Comparison of ENCODE assay signal across 8 cellular contexts in genomic region chr7:95435422-95435780, GRCh38. TPM values are rescaled to one million over a fixed set of nuclear protein-coding genes. Genes with fewer than 3 reads are reported as not detected.
DNase-seq lines count a peak whose midpoint lies in the region; ATAC-seq and TF ChIP-seq lines count a peak whose summit lies in the region.

No MANE protein-coding gene starts in this region.

- peak overlapping the region; percentile 72 for H3K9ac ChIP-seq in neuronal stem cell (ENCODE audit: low read depth, low read length, poor library complexity)
- no peak overlapping the region for H3K9ac ChIP-seq in Karpas-422 (ENCODE audit: low read length)

- H3K79me1 ChIP-seq in neuronal stem cell (ENCODE audit: low read depth, low read length), result no peaks in the 10 kb centered on the region

- H2AFZ ChIP-seq in PC-9 (peak overlapping the region; percentile 90), neuronal stem cell (ENCODE audit: low read length) (peak overlapping the region; percentile 95), Karpas-422 (ENCODE audit: low read length) (no peak overlapping the region)

- H3K36me3 ChIP-seq in PC-9 (ENCODE audit: low read depth), result no peaks in the 10 kb centered on the region
- peaks cover 0 to 35% of the 10 kb centered on the region in 2 donors for H3K36me3 ChIP-seq in neuronal stem cell (replicated peaks in 1 of 2; ENCODE audit: control insufficient read depth in 2 of 2, insufficient read depth in 2 of 2, low read length in 2 of 2)
- no peaks in the 10 kb centered on the region for H3K36me3 ChIP-seq in Karpas-422 (ENCODE audit: insufficient read depth, low read length)

- CTCF ChIA-PET in PC-9 (lab: Charles Lee), result interaction anchor here (0.6 to 0.7 kb wide), 2 partner anchors 58 to 776 kb away, joined by 3 to 4 read pairs; no protein-coding TSS in a partner anchor

- H3K14ac ChIP-seq in neuronal stem cell (ENCODE audit: low read length), result no peak overlapping the region

- H3K9me3 ChIP-seq in PC-9 (ENCODE audit: insufficient read depth, low read depth) (no peaks in the 10 kb centered on the region), neuronal stem cell (replicated peaks in 1 of 2; ENCODE audit: control insufficient read depth in 2 of 2, insufficient read depth in 1 of 2, low read depth in 1 of 2, low read length in 2 of 2) (peaks cover 0 to 4% of the 10 kb centered on the region in 2 donors), Karpas-422 (ENCODE audit: low read length) (no peaks in the 10 kb centered on the region)

- H3K27ac ChIP-seq in C4-2B (peak overlapping the region; percentile 96), PC-9 (peak overlapping the region; percentile 46; the same call in 1 of the 2 replicates), epithelial cell of prostate (peak overlapping the region; percentile 62), neuronal stem cell (replicated peaks; ENCODE audit: low read length) (peak overlapping the region; percentile 18), Karpas-422 (ENCODE audit: low read length) (no peak overlapping the region)

- H3K79me2 ChIP-seq in PC-9 (ENCODE audit: low read depth) (0 out of 2 replicates have a peak, but pooled peaks cover 4% of the 10 kb centered on the region), Karpas-422 (ENCODE audit: low read length) (no peaks in the 10 kb centered on the region)

- WGBS in neuronal stem cell (ENCODE audit: extremely low coverage in 2 of 2, insufficient read length in 2 of 2, insufficient replicate concordance in 1 of 2), 2 donors, result no CpG with 5 or more reads among the region's 9 CpGs

- TSS peak; percentile 83 for BruUV-seq in PC-9 (replicated peaks; lab: Mats Ljungman, UMichigan)

- TF ChIP-seq CTCF in C4-2B (conservative IDR thresholded peaks at IDR 0.05), result no peak
- TF ChIP-seq CTCF in PC-9 (conservative IDR thresholded peaks at IDR 0.05), result no peak

- no peak overlapping the region for H2AK5ac ChIP-seq in neuronal stem cell (ENCODE audit: low read depth, low read length)

- H3K23ac ChIP-seq in neuronal stem cell (ENCODE audit: low read depth, low read length, poor library complexity), result no peak overlapping the region

- H3K4me1 ChIP-seq in PC-9 (replicated peaks; ENCODE audit: insufficient read depth), result peaks cover 11% of the 10 kb centered on the region
- peaks cover 3 to 14% of the 10 kb centered on the region in 2 donors for H3K4me1 ChIP-seq in neuronal stem cell (ENCODE audit: control insufficient read depth in 2 of 2, insufficient read depth in 1 of 2, low read depth in 1 of 2, low read length in 2 of 2)
- no peaks in the 10 kb centered on the region for H3K4me1 ChIP-seq in Karpas-422 (ENCODE audit: low read length)

- POLR2A ChIA-PET in PC-9 (lab: Charles Lee; ENCODE audit: unreplicated experiment), result interaction anchor here (0.6 kb wide), 1 partner anchor 1683 kb away, joined by 3 read pairs; no protein-coding TSS in a partner anchor

- H4K8ac ChIP-seq in neuronal stem cell (ENCODE audit: low read depth, low read length), result peak overlapping the region; percentile 92

- no peak overlapping the region for H2BK120ac ChIP-seq in neuronal stem cell (ENCODE audit: low read depth, low read length)

- H4K91ac ChIP-seq in neuronal stem cell (ENCODE audit: low read depth, low read length, poor library complexity), result no peak overlapping the region

- peak overlapping the region; percentile 79 for H3K4ac ChIP-seq in neuronal stem cell (ENCODE audit: low read length)

- H2BK12ac ChIP-seq in neuronal stem cell (ENCODE audit: low read length), result peak overlapping the region; percentile 97

- no peak overlapping the region for H2BK15ac ChIP-seq in neuronal stem cell (ENCODE audit: low read length)

- H4K20me1 ChIP-seq in PC-9 (ENCODE audit: insufficient read depth), result no peaks in the 10 kb centered on the region
- H4K20me1 ChIP-seq in Karpas-422 (ENCODE audit: insufficient read depth, low read depth, low read length), result no peaks in the 10 kb centered on the region

- no peaks in the 10 kb centered on the region; the same call in 1 of the 2 replicates for H3F3A ChIP-seq in PC-9 (ENCODE audit: insufficient read depth, low read depth)

- H3K4me3 ChIP-seq in PC-9 (peak overlapping the region; percentile 69), neuronal stem cell (ENCODE audit: low read length in 2 of 2) (peak overlapping the region in 1 of 2 donors; percentile 70), Karpas-422 (ENCODE audit: low read length) (no peak overlapping the region)

- no peaks in the 10 kb centered on the region for H3K27me3 ChIP-seq in PC-9 (ENCODE audit: insufficient read depth, low read depth)
- no peaks in the 10 kb centered on the region for H3K27me3 ChIP-seq in neuronal stem cell (ENCODE audit: control insufficient read depth in 3 of 3, insufficient read depth in 3 of 3, low read depth in 1 of 3, low read length in 3 of 3)
- no peaks in the 10 kb centered on the region for H3K27me3 ChIP-seq in Karpas-422 (ENCODE audit: low read length)

- no peak for ATAC-seq in HG02870 (IDR thresholded peaks at IDR 0.05; ENCODE audit: unreplicated experiment)

- intact Hi-C loops in PC-9 (cut with micrococcal nuclease; ENCODE audit: unreplicated experiment), result no loop called here

- H3K9me2 ChIP-seq in PC-9 (ENCODE audit: insufficient read depth), result no peaks in the 10 kb centered on the region
- H3K9me2 ChIP-seq in Karpas-422 (replicated peaks; ENCODE audit: insufficient read depth, low read length), result no peaks in the 10 kb centered on the region

- no peak for DNase-seq in PC-9
- no peak for DNase-seq in epithelial cell of prostate (ENCODE audit: low read depth, low spot score)
- DNase-seq in neuronal stem cell (ENCODE audit: low spot score), result no peak
- DNase-seq in Karpas-422, result no peak
- DNase-seq in AG08396 (ENCODE audit: low spot score), result no peak
- no peak for DNase-seq in COLO668 (lab: John Stamatoyannopoulos, UW; ENCODE audit: unreplicated experiment)

- H3K4me2 ChIP-seq in PC-9 (peak overlapping the region; percentile 84), neuronal stem cell (ENCODE audit: insufficient read depth, low read length, poor library complexity, severe bottlenecking) (peak overlapping the region; percentile 46), Karpas-422 (ENCODE audit: low read depth, low read length, poor library complexity, severe bottlenecking) (no peak overlapping the region)

- H2BK5ac ChIP-seq in neuronal stem cell (ENCODE audit: low read length), result peak overlapping the region; percentile 85

- peak overlapping the region; percentile 55 for H3K18ac ChIP-seq in neuronal stem cell (ENCODE audit: low read length)

RNA-seq across cellular contexts. Expression of gene PON2, which starts 0.6 kb away (rescaled TPM):
- total RNA-seq in PC-9 (2021), result 45.8 and 50.3 TPM in 2 replicates
- 85.4 TPM for polyA plus RNA-seq in neuronal stem cell (2013, experiment 1 of 2)
- 87.0 TPM for polyA plus RNA-seq in neuronal stem cell (2013, experiment 2 of 2)
- not detected in 2 replicates for total RNA-seq in Karpas-422 (2014; rRNA removed; shearing (Covaris generic); ENCODE audit: low replicate concordance)

RNA-seq across cellular contexts. Expression of gene PON3, which starts 39.2 kb away (rescaled TPM):
- 0.85 and 1.5 TPM in 2 replicates for total RNA-seq in PC-9 (2021)
- polyA plus RNA-seq in neuronal stem cell (2013, experiment 1 of 2), result not detected
- polyA plus RNA-seq in neuronal stem cell (2013, experiment 2 of 2), result 0.06 TPM
- total RNA-seq in Karpas-422 (2014; rRNA removed; shearing (Covaris generic); ENCODE audit: low replicate concordance), result not detected in 2 replicates

RNA-seq across cellular contexts. Expression of gene ASB4, which starts 50.3 kb away (rescaled TPM):
- total RNA-seq in PC-9 (2021), result not detected in 2 replicates
- 0.01 TPM for polyA plus RNA-seq in neuronal stem cell (2013, experiment 1 of 2)
- 0.01 TPM for polyA plus RNA-seq in neuronal stem cell (2013, experiment 2 of 2)
- total RNA-seq in Karpas-422 (2014; rRNA removed; shearing (Covaris generic); ENCODE audit: low replicate concordance), result not detected in 2 replicates

Comparison
In these comparisons a context has a peak if more than half of its experiments do, and no peak if none do; other contexts are left out.
1. RNA of gene PON2, which starts 0.6 kb away (total RNA-seq): 45.8 to 50.3 TPM in PC-9; not detected in Karpas-422; every median in the first group is over 10 times any median in the second.